In the genomic region with DNA sequence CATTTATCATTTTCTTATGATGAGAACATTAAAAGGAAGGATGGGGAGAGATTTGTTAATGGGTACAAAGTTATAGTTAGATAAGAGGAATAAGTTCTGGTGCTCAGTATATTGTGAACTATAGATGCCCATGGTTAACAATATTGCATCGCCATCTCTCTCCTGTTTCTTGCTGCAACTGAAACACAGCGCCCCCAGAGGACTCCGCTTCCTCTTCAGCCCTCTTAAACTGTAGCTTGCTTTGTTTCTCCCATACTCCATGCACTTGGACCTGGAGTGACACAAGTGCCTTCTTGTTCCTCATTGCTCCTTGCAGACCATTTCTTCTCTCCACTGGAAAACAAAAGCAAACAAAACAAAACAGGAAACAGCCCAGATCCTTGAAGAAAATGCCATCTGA, we compare ENCODE assay signal across 8 cellular contexts.
DNase-seq lines count a peak whose midpoint lies in the region; ATAC-seq, FAIRE-seq and TF ChIP-seq lines count a peak whose summit lies in the region.

No MANE protein-coding gene starts in this region.

- intact Hi-C loops in activated CD4-positive, alpha-beta T cell treated with anti-CD3 and anti-CD28 coated beads for 36 hours (cut with DNase I, micrococcal nuclease) = no loop called here
- intact Hi-C loops in psoas muscle (cut with DNase I) = no loop called here

- H3K36me3 Mint-ChIP-seq in activated CD4-positive, alpha-beta T cell treated with anti-CD3 and anti-CD28 coated beads for 36 hours (ENCODE audit: low read depth) = no peaks in the 10 kb centered on the region

- H3K27me3 Mint-ChIP-seq in activated CD4-positive, alpha-beta T cell treated with anti-CD3 and anti-CD28 coated beads for 36 hours = no peaks in the 10 kb centered on the region

- 50 to 56% (median 51%) methylated on average over 3 of the region's 3 CpGs for WGBS in psoas muscle, 3 donors

- H3K27me3 ChIP-seq in psoas muscle (ENCODE audit: insufficient read depth in 3 of 3, low read length in 2 of 3) = no peaks in the 10 kb centered on the region

- no peak for TF ChIP-seq POLR2A in GM12892 (IDR thresholded peaks at IDR 0.05; ENCODE audit: low read depth, low read length)

- no peak for ATAC-seq in activated CD4-positive, alpha-beta T cell treated with anti-CD3 and anti-CD28 coated beads for 36 hours
- ATAC-seq in psoas muscle (peak in 1 of 4 donors; percentile 41), GM21515 (IDR thresholded peaks at IDR 0.05; ENCODE audit: unreplicated experiment) (no peak), GM21825 (IDR thresholded peaks at IDR 0.05; ENCODE audit: unreplicated experiment) (no peak)

- H3K27ac Mint-ChIP-seq in activated CD4-positive, alpha-beta T cell treated with anti-CD3 and anti-CD28 coated beads for 36 hours = no peak overlapping the region

- no peaks in the 10 kb centered on the region for H3K36me3 ChIP-seq in psoas muscle (ENCODE audit: insufficient read depth in 1 of 2, low read depth in 1 of 2)

- CTCF ChIA-PET in activated CD4-positive, alpha-beta T cell treated with anti-CD3 and anti-CD28 coated beads for 36 hours (lab: Charles Lee) = interaction anchor here (1.3 to 3.0 kb wide), 3 partner anchors 9 to 18 kb away, joined by 4 to 12 read pairs (median 4); no protein-coding TSS in a partner anchor

- H3K4me3 ChIP-seq in epithelial cell of proximal tubule (ENCODE audit: low read depth, low read length) (no peak overlapping the region), psoas muscle (no peak overlapping the region)

- peak; percentile 41 for DNase-seq in activated CD4-positive, alpha-beta T cell treated with anti-CD3 and anti-CD28 coated beads for 36 hours
- no peak for DNase-seq in activated CD4-positive, alpha-beta T cell treated with anti-CD3 and anti-CD28 coated beads for 1 hour
- DNase-seq in NCI-H748 (lab: John Stamatoyannopoulos, UW; ENCODE audit: unreplicated experiment) (peak; percentile 38), epithelial cell of proximal tubule (ENCODE audit: low read depth) (no peak), psoas muscle (no peak), GM12892 (ENCODE audit: insufficient read length) (no peak)

- FAIRE-seq in GM12892 (lab: Jason Lieb, UNC) = no peak

- H3K4me1 ChIP-seq in psoas muscle = peaks cover 10% of the 10 kb centered on the region

- POLR2A ChIA-PET in activated CD4-positive, alpha-beta T cell treated with anti-CD3 and anti-CD28 coated beads for 36 hours (lab: Charles Lee) = no interaction called here

- H3K27ac ChIP-seq in psoas muscle = no peak overlapping the region

- H3K9me3 ChIP-seq in psoas muscle = no peaks in the 10 kb centered on the region

- no peaks in the 10 kb centered on the region for H3K9me3 Mint-ChIP-seq in activated CD4-positive, alpha-beta T cell treated with anti-CD3 and anti-CD28 coated beads for 36 hours (ENCODE audit: low read depth)

- TF ChIP-seq CTCF in epithelial cell of proximal tubule (conservative IDR thresholded peaks at IDR 0.05; ENCODE audit: low read depth, low read length) = peak; percentile 61
- peak; percentile 33 for TF ChIP-seq CTCF in psoas muscle (IDR thresholded peaks at IDR 0.05)

- H3K4me3 Mint-ChIP-seq in activated CD4-positive, alpha-beta T cell treated with anti-CD3 and anti-CD28 coated beads for 36 hours = no peak overlapping the region

- H3K4me1 Mint-ChIP-seq in activated CD4-positive, alpha-beta T cell treated with anti-CD3 and anti-CD28 coated beads for 36 hours = peaks cover 8% of the 10 kb centered on the region

Comparison
In these comparisons a context has a peak if more than half of its experiments do, and no peak if none do; other contexts are left out.
1. DNase-seq: peak in activated CD4-positive, alpha-beta T cell treated with anti-CD3 and anti-CD28 coated beads for 36 hours (single experiment) and NCI-H748 (single experiment); none in activated CD4-positive, alpha-beta T cell treated with anti-CD3 and anti-CD28 coated beads for 1 hour (single experiment), epithelial cell of proximal tubule (single experiment), psoas muscle (0 of 2) and GM12892 (single experiment).